Comparison of ENCODE assay signal across 9 cellular contexts in genomic region chr19:49149652-49150105, GRCh38. TPM values are rescaled to one million over a fixed set of nuclear protein-coding genes. Genes with fewer than 3 reads are reported as not detected.
DNase-seq lines count a peak whose midpoint lies in the region; ATAC-seq and TF ChIP-seq lines count a peak whose summit lies in the region.
"Had no signal": no experiment of that assay in that cellular context is flagged by ENCODE, and none has a peak within 500 bp of the region (broad histone marks: within the 10 kb centered on the region; RNA-seq: fewer than 3 reads in every experiment).

No MANE protein-coding gene starts in this region.

- H3K4me1 ChIP-seq in hepatocyte (ENCODE audit: insufficient read depth), result peaks cover 16% of the 10 kb centered on the region

- intact Hi-C loops in posterior vena cava (cut with DNase I), result no loop called here

- CTCF ChIA-PET in HEK293T (lab: Yijun Ruan, JAX), result interaction anchor here (1.0 to 2.7 kb wide), 3 partner anchors 49 to 150 kb away, joined by 3 to 11 read pairs (median 5); no protein-coding TSS in a partner anchor

- peak overlapping the region; percentile 61 for H2AFZ ChIP-seq in hepatocyte

- H4K20me1 ChIP-seq in hepatocyte (ENCODE audit: insufficient read depth, poor library complexity, severe bottlenecking), result no peaks in the 10 kb centered on the region

- TF ChIP-seq CTCF in C4-2B (conservative IDR thresholded peaks at IDR 0.05) (no peak), hepatocyte (IDR thresholded peaks at IDR 0.05; ENCODE audit: poor library complexity) (no peak)

- ATAC-seq in HG03457 (IDR thresholded peaks at IDR 0.05; ENCODE audit: unreplicated experiment) (no peak), GM18520 (IDR thresholded peaks at IDR 0.05; ENCODE audit: unreplicated experiment) (no peak)

- DNase-seq in HEK293T (ENCODE audit: extremely low spot score), result peak; percentile 68
- DNase-seq in NCI-H748 treated with DMSO at 0.1 percent for 48 hours (lab: John Stamatoyannopoulos, UW), result peak; percentile 58
- DNase-seq in astrocyte of the hippocampus (ENCODE audit: low read depth, low spot score), result peak; percentile 92
- DNase-seq in hepatocyte (ENCODE audit: low spot score), result peak; percentile 82
- peak; percentile 93 for DNase-seq in posterior vena cava (ENCODE audit: low spot score)

- POLR2A ChIA-PET in HEK293T (lab: Yijun Ruan, JAX), result interaction anchor here (1.0 to 2.3 kb wide), 9 partner anchors 10 to 156 kb away, joined by 3 to 16 read pairs (median 4); partner anchors contain the start of genes GYS1, LIN7B and RUVBL2

- H3K79me2 ChIP-seq in hepatocyte, result no peaks in the 10 kb centered on the region

- H3K4me2 ChIP-seq in hepatocyte, result peak overlapping the region; percentile 88

- WGBS in hepatocyte (ENCODE audit: low lambda C conversion rate, missing lambda C conversion rate), result 1% methylated on average over 23 of the region's 23 CpGs

- H3K9me3 ChIP-seq in hepatocyte (ENCODE audit: low read depth), result no peaks in the 10 kb centered on the region

- no peaks in the 10 kb centered on the region for H3K9me2 ChIP-seq in hepatocyte (replicated peaks; ENCODE audit: insufficient read depth)

- peak overlapping the region; percentile 43 for H3K4me3 ChIP-seq in hepatocyte

- H3K27ac ChIP-seq in C4-2B, result peak overlapping the region; percentile 95
- peak overlapping the region; percentile 82 for H3K27ac ChIP-seq in hepatocyte

- no peaks in the 10 kb centered on the region for H3K36me3 ChIP-seq in hepatocyte (replicated peaks; ENCODE audit: insufficient read depth, low read depth)

- no peaks in the 10 kb centered on the region for H3K27me3 ChIP-seq in hepatocyte

TF ChIP-seq in HEK293T, 16 proteins besides CTCF, POLR2A, EP300 and RAD21:
- TF ChIP-seq BHLHE40 (IDR thresholded peaks at IDR 0.05; ENCODE audit: borderline replicate concordance) (peak; percentile 84), FOXA1 (IDR thresholded peaks at IDR 0.05) (no peak), LEF1 (IDR thresholded peaks at IDR 0.05; ENCODE audit: borderline replicate concordance) (no peak), HDGF (IDR thresholded peaks at IDR 0.05; ENCODE audit: borderline replicate concordance) (no peak), FOXM1 (IDR thresholded peaks at IDR 0.05; ENCODE audit: borderline replicate concordance) (peak; percentile 93), L3MBTL2 (conservative IDR thresholded peaks at IDR 0.05) (peak; percentile 80), ARNT (IDR thresholded peaks at IDR 0.05) (no peak), ELF4 (IDR thresholded peaks at IDR 0.05) (no peak)

RNA-seq across cellular contexts. Expression of gene HRC, which starts 5.5 kb away (rescaled TPM):
- total RNA-seq in hepatocyte (0.44 and 0.50 TPM in 2 replicates), posterior vena cava (1 to 10 TPM; 1.1 to 2.4 TPM)
- 0.33 and 0.48 TPM in 2 replicates for polyA plus RNA-seq in hepatocyte
- total RNA-seq: T-helper 1 cell treated with Interleukin-12 subunit alpha and Interleukin-12 subunit beta and Interleukin-4 antibody, amounts not matched to agents 30 ng/mL and 1 ng/mL, for 36 hours had no signal

RNA-seq across cellular contexts. Expression of gene TRPM4, which starts 7.9 kb away (rescaled TPM):
- total RNA-seq in hepatocyte (6.6 and 7.0 TPM in 2 replicates), posterior vena cava (10 to 100 TPM; 20.5 to 36.0 TPM)
- polyA plus RNA-seq in hepatocyte, result 20.5 and 23.2 TPM in 2 replicates

RNA-seq across cellular contexts. Expression of gene PPFIA3, which starts 30.3 kb away (rescaled TPM):
- total RNA-seq in hepatocyte (4.4 and 11.3 TPM in 2 replicates), posterior vena cava (1 to 10 TPM; 3.6 to 4.9 TPM)
- 8.2 and 11.4 TPM in 2 replicates for polyA plus RNA-seq in hepatocyte

RNA-seq across cellular contexts. Expression of gene C19orf73, which starts 30.7 kb away (rescaled TPM):
- 1.9 TPM in 1 of 2 replicates, not detected in the other for total RNA-seq in hepatocyte
- polyA plus RNA-seq in hepatocyte, result 2.6 and 2.7 TPM in 2 replicates
- total RNA-seq in posterior vena cava, result under 1 TPM in 1 of 2 donors, not detected in 1; 0.81 TPM

RNA-seq across cellular contexts. Expression of gene LIN7B, which starts 35.5 kb away (rescaled TPM):
- 7.1 and 8.7 TPM in 2 replicates for total RNA-seq in hepatocyte
- 18.0 and 20.6 TPM in 2 replicates for polyA plus RNA-seq in hepatocyte
- 1 to 10 TPM; 9.0 to 9.3 TPM for total RNA-seq in posterior vena cava
